Comparison of ENCODE assay signal across 24 cellular contexts in the genomic region with DNA sequence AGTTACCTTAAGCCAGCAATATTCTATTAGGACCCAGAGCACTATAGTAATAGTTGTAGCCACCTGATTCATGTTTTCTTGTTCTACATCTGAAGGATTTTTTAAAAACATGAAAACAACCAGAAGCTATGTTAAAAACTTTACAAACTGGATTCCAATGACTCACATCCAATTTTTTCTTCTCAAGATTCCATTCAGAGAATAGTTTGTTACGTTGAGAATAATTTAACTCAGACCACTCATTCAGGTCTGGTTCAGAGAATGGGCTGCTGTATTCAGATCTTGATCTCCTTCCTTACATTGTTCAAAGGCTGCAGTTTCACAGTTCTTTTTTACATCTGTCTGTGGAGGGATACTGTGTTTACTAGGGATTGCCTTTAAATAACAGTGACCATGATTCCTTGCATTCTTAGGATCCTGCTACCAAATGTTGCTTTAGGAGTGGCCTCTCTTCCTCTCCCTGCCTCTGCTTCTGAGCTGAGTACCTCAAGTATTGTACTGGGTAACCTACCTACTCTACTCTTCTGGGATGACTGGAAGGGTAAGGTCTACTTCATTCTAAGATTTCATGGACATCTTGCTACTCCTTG.
DNase-seq lines count a peak whose midpoint lies in the region; ATAC-seq, FAIRE-seq and TF ChIP-seq lines count a peak whose summit lies in the region.
"Had no signal": no experiment of that assay in that cellular context is flagged by ENCODE, and none has a peak within 500 bp of the region (broad histone marks: within the 10 kb centered on the region; RNA-seq: fewer than 3 reads in every experiment).

No MANE protein-coding gene starts in this region.

- H4K20me1 ChIP-seq in H1 (replicated peaks in 1 of 2; ENCODE audit: control insufficient read depth in 1 of 2, insufficient read depth in 2 of 2, low read length in 2 of 2) = no peaks in the 10 kb centered on the region
- H4K20me1 ChIP-seq: BLaER1 treated with 17β-estradiol and CSF1 and Interleukin-3, amounts not matched to agents 10 nM and 100 nM had no signal

- H4K8ac ChIP-seq in H1 (ENCODE audit: extremely low read depth, insufficient read depth, low read length) (no peak overlapping the region), mesendoderm (ENCODE audit: low read depth, low read length) (no peak overlapping the region)

- H4K91ac ChIP-seq in H1 (replicated peaks; ENCODE audit: insufficient read length, low read length) = no peak overlapping the region

- DNase-seq in H7 = peak; percentile 37
- DNase-seq in H1 (ENCODE audit: low read depth in 1 of 2, low spot score in 2 of 2) = no peak
- DNase-seq in mesendoderm = peak; percentile 50
- DNase-seq in renal cortical epithelial cell (ENCODE audit: low read depth) = peak; percentile 57
- no peak for DNase-seq in DMS153 treated with DMSO at 0.1 percent for 48 hours (lab: John Stamatoyannopoulos, UW; ENCODE audit: unreplicated experiment)
- no peak for DNase-seq in Right ventricle myocardium superior
- DNase-seq: 8988T; ACHN; AML-193; BE2C; Caco-2; CD4-positive, alpha-beta T cell; DMS153; DMS79; EL; GDM1; GM23248; HCEC 1CT had no signal

- H2BK120ac ChIP-seq in H1 (replicated peaks; ENCODE audit: low read depth, low read length) (no peak overlapping the region), mesendoderm (ENCODE audit: low read depth, low read length) (no peak overlapping the region)

- peak; percentile 77 for FAIRE-seq in H1 (lab: Jason Lieb, UNC)
- FAIRE-seq: A549, GM12878, GM19239, H54 had no signal

- WGBS in H1 (ENCODE audit: extremely low coverage in 1 of 2, insufficient coverage in 1 of 2, insufficient read length in 1 of 2, insufficient replicate concordance in 2 of 2, low coverage in 1 of 2, low lambda C conversion rate in 2 of 2, missing lambda C conversion rate in 1 of 2), 2 experiments = 43% methylated on average over 1 of the region's 1 CpG; no CpG with 5 or more reads in 1 of the 2 experiments
- no CpG with 5 or more reads among the region's 1 CpG for WGBS in mesendoderm (ENCODE audit: extremely low coverage, insufficient coverage, low lambda C conversion rate)

- no peak overlapping the region for H2BK20ac ChIP-seq in H1 (ENCODE audit: low read length)

- H4K5ac ChIP-seq in H1 (ENCODE audit: insufficient read length, low read depth, low read length) (no peak overlapping the region), mesendoderm (ENCODE audit: low read length) (no peak overlapping the region)

- H2AK5ac ChIP-seq in H1 (ENCODE audit: low read depth, low read length) (no peak overlapping the region), mesendoderm (ENCODE audit: low read length) (no peak overlapping the region)

- peaks cover 0 to 8% (median 2%) of the 10 kb centered on the region in 4 experiments; a peak in 3 of 7 replicates for H3K4me1 ChIP-seq in H1 (replicated peaks in 1 of 4; ENCODE audit: control insufficient read depth in 3 of 4, insufficient read depth in 4 of 4, low read length in 3 of 4)
- no peaks in the 10 kb centered on the region for H3K4me1 ChIP-seq in mesendoderm (ENCODE audit: control insufficient read depth, low read depth, low read length)
- H3K4me1 ChIP-seq: A549; BE2C; BLaER1 treated with 17β-estradiol and CSF1 and Interleukin-3, amounts not matched to agents 10 nM and 100 nM; Caco-2 had no signal

- H3K27ac ChIP-seq in H1 (ENCODE audit: low read depth, low read length) = no peak overlapping the region
- no peak overlapping the region for H3K27ac ChIP-seq in mesendoderm (ENCODE audit: low read depth, low read length)
- H3K27ac ChIP-seq: A549; BLaER1 treated with 17β-estradiol and CSF1 and Interleukin-3, amounts not matched to agents 10 nM and 100 nM; GM23248 had no signal

- no peak overlapping the region for H3K4me3 ChIP-seq in H7 (ENCODE audit: insufficient read depth, low read depth, low read length)
- H3K4me3 ChIP-seq in H1 (ENCODE audit: extremely low read depth in 1 of 4, insufficient read depth in 2 of 4, low read depth in 3 of 4, low read length in 4 of 4) = no peak overlapping the region
- no peak overlapping the region for H3K4me3 ChIP-seq in mesendoderm (ENCODE audit: low read length)
- H3K4me3 ChIP-seq: A549; BLaER1 treated with 17β-estradiol and CSF1 and Interleukin-3, amounts not matched to agents 10 nM and 100 nM; GM12878; GM23248 had no signal

- no peak overlapping the region for H2BK5ac ChIP-seq in H1 (ENCODE audit: low read depth, low read length)
- no peak overlapping the region for H2BK5ac ChIP-seq in mesendoderm (ENCODE audit: low read length)

- H2BK12ac ChIP-seq in H1 (ENCODE audit: low read depth, low read length) = no peak overlapping the region

- POLR2A ChIA-PET in H1 (lab: Charles Lee; ENCODE audit: partially characterized antibody) = no interaction called here

- H3K18ac ChIP-seq in H1 (ENCODE audit: extremely low read depth, low read length) (no peak overlapping the region), mesendoderm (ENCODE audit: low read length) (no peak overlapping the region)

- no peaks in the 10 kb centered on the region for H3K79me1 ChIP-seq in H1 (ENCODE audit: low read depth, low read length)
- no peaks in the 10 kb centered on the region for H3K79me1 ChIP-seq in mesendoderm (ENCODE audit: low read length)

- intact Hi-C loops in Right ventricle myocardium superior (cut with DNase I) = no loop called here

- H3K9me3 ChIP-seq in H1 (ENCODE audit: insufficient read depth in 2 of 2, low read depth in 1 of 2, low read length in 1 of 2) = no peaks in the 10 kb centered on the region
- H3K9me3 ChIP-seq: A549; BE2C; BLaER1 treated with 17β-estradiol and CSF1 and Interleukin-3, amounts not matched to agents 10 nM and 100 nM; Caco-2 had no signal

- H3K4ac ChIP-seq in H1 (replicated peaks; ENCODE audit: insufficient read length, low read depth, low read length) = no peak overlapping the region
- no peak overlapping the region for H3K4ac ChIP-seq in mesendoderm (ENCODE audit: low read depth, low read length)

- H3K79me2 ChIP-seq in H1 (ENCODE audit: control insufficient read depth in 1 of 2, insufficient read depth in 2 of 2, low read length in 2 of 2) (no peaks in the 10 kb centered on the region), mesendoderm (ENCODE audit: control insufficient read depth, insufficient read depth, low read length) (no peaks in the 10 kb centered on the region)

- CTCF ChIA-PET in H1 (lab: Charles Lee; ENCODE audit: partially characterized antibody) = no interaction called here

- no peak for TF ChIP-seq POLR2A in H1 (IDR thresholded peaks at IDR 0.05; ENCODE audit: control extremely low read depth in 1 of 2, low read depth in 2 of 2, low read length in 2 of 2)

- H3K4me2 ChIP-seq in H1 (ENCODE audit: insufficient read depth in 1 of 2, low read depth in 2 of 2, low read length in 2 of 2) = peak overlapping the region in 1 of 2 experiments; percentile 25; a peak in 2 of 4 replicates
- H3K4me2 ChIP-seq in mesendoderm (ENCODE audit: low read length) = no peak overlapping the region
- H3K4me2 ChIP-seq: A549; BLaER1 treated with 17β-estradiol and CSF1 and Interleukin-3, amounts not matched to agents 10 nM and 100 nM had no signal

- TF ChIP-seq CTCF in H1 (IDR thresholded peaks at IDR 0.05; ENCODE audit: control extremely low read depth in 1 of 3, insufficient read depth in 1 of 3, low read depth in 1 of 3, low read length in 3 of 3) = no peak

- no peaks in the 10 kb centered on the region for H3K23me2 ChIP-seq in H1 (ENCODE audit: low read depth, low read length)

- no peak overlapping the region for H2BK15ac ChIP-seq in H1 (ENCODE audit: low read length)
- no peak overlapping the region for H2BK15ac ChIP-seq in mesendoderm (replicated peaks; ENCODE audit: low read depth)

- H3K27me3 ChIP-seq in H7 (ENCODE audit: control insufficient read depth, insufficient read depth, low read length) = no peaks in the 10 kb centered on the region
- no peaks in the 10 kb centered on the region for H3K27me3 ChIP-seq in H1 (replicated peaks in 1 of 4; ENCODE audit: control insufficient read depth in 3 of 4, extremely low read depth in 1 of 4, insufficient read depth in 3 of 4, low read length in 3 of 4)
- no peaks in the 10 kb centered on the region for H3K27me3 ChIP-seq in mesendoderm (ENCODE audit: insufficient read depth, low read length, poor library complexity)
- H3K27me3 ChIP-seq: BE2C; BLaER1 treated with 17β-estradiol and CSF1 and Interleukin-3, amounts not matched to agents 10 nM and 100 nM had no signal

- no peak for TF ChIP-seq EP300 in H1 (IDR thresholded peaks at IDR 0.05; ENCODE audit: borderline replicate concordance in 1 of 2, low read depth in 2 of 2, low read length in 2 of 2)

- no peak overlapping the region for H3K14ac ChIP-seq in H1 (ENCODE audit: insufficient read length)

- no peak for ATAC-seq in HG03432 (IDR thresholded peaks at IDR 0.05; ENCODE audit: unreplicated experiment)
- ATAC-seq in Right ventricle myocardium superior (ENCODE audit: poor library complexity) = no peak
- ATAC-seq: A549, GM12878 had no signal

- H3K9ac ChIP-seq in H1 (replicated peaks in 1 of 4; ENCODE audit: extremely low read depth in 1 of 4, low read depth in 3 of 4, low read length in 3 of 4) = no peak overlapping the region
- no peak overlapping the region for H3K9ac ChIP-seq in mesendoderm (ENCODE audit: low read length)
- H3K9ac ChIP-seq: BLaER1 treated with 17β-estradiol and CSF1 and Interleukin-3, amounts not matched to agents 10 nM and 100 nM; GM23248 had no signal

- H3K56ac ChIP-seq in H1 (replicated peaks; ENCODE audit: insufficient read length, low read depth, low read length) = no peak overlapping the region
- no peak overlapping the region for H3K56ac ChIP-seq in mesendoderm (ENCODE audit: low read length)

- H2AFZ ChIP-seq in H1 (ENCODE audit: low read length) = no peak overlapping the region
- H2AFZ ChIP-seq: GM23248 had no signal

- no peaks in the 10 kb centered on the region for H3K36me3 ChIP-seq in H7 (replicated peaks; ENCODE audit: control insufficient read depth, insufficient read depth, low read length)
- no peaks in the 10 kb centered on the region for H3K36me3 ChIP-seq in H1 (ENCODE audit: control insufficient read depth in 2 of 4, insufficient read depth in 4 of 4, low read length in 3 of 4)
- H3K36me3 ChIP-seq in mesendoderm (ENCODE audit: control insufficient read depth, insufficient read depth, low read length) = no peaks in the 10 kb centered on the region
- H3K36me3 ChIP-seq: BE2C; BLaER1 treated with 17β-estradiol and CSF1 and Interleukin-3, amounts not matched to agents 10 nM and 100 nM had no signal

- no peak overlapping the region for H3K23ac ChIP-seq in H1 (ENCODE audit: insufficient read length)
- no peak overlapping the region for H3K23ac ChIP-seq in mesendoderm (ENCODE audit: low read length)

- TF ChIP-seq RAD21 in H1 (IDR thresholded peaks at IDR 0.05 in 1 of 2, conservative IDR thresholded peaks at IDR 0.05 in 1 of 2; ENCODE audit: low read depth in 2 of 2, low read length in 2 of 2) = no peak

Comparison
In these comparisons a context has a peak if more than half of its experiments do, and no peak if none do; other contexts are left out.
1. DNase-seq: peak in H7 (single experiment), mesendoderm (single experiment) and renal cortical epithelial cell (single experiment); none in H1 (0 of 2), DMS153 treated with DMSO at 0.1 percent for 48 hours (single experiment) and Right ventricle myocardium superior (single experiment).